Comparison of ENCODE assay signal across 1 cellular context in genomic region chr2:71611781-71612545, GRCh38.
TF ChIP-seq lines count a peak whose summit lies in the region.

No MANE protein-coding gene starts in this region.

TF ChIP-seq in HepG2, 621 proteins besides CTCF, POLR2A, EP300 and RAD21:
- TF ChIP-seq, protein P1, sequence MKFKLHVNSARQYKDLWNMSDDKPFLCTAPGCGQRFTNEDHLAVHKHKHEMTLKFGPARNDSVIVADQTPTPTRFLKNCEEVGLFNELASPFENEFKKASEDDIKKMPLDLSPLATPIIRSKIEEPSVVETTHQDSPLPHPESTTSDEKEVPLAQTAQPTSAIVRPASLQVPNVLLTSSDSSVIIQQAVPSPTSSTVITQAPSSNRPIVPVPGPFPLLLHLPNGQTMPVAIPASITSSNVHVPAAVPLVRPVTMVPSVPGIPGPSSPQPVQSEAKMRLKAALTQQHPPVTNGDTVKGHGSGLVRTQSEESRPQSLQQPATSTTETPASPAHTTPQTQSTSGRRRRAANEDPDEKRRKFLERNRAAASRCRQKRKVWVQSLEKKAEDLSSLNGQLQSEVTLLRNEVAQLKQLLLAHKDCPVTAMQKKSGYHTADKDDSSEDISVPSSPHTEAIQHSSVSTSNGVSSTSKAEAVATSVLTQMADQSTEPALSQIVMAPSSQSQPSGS (CRISPR knock-in tag; IDR thresholded peaks at IDR 0.05): no peak
- TF ChIP-seq KDM3A (CRISPR knock-in tag; IDR thresholded peaks at IDR 0.05; ENCODE audit: low read depth): no peak
- no peak for TF ChIP-seq CHD4 (IDR thresholded peaks at IDR 0.05; ENCODE audit: borderline replicate concordance, low read length)
- no peak for TF ChIP-seq EZH2 (conservative IDR thresholded peaks at IDR 0.05; ENCODE audit: low read depth, low read length)
- no peak for TF ChIP-seq ADNP (CRISPR knock-in tag; IDR thresholded peaks at IDR 0.05)
- no peak for TF ChIP-seq FOXK2 (IDR thresholded peaks at IDR 0.05)
- no peak for TF ChIP-seq ZNF546 (CRISPR knock-in tag; conservative IDR thresholded peaks at IDR 0.05)
- TF ChIP-seq ZFP36L2 (CRISPR knock-in tag; IDR thresholded peaks at IDR 0.05): no peak
- no peak for TF ChIP-seq TMF1 (CRISPR knock-in tag; IDR thresholded peaks at IDR 0.05; ENCODE audit: low read depth)
- TF ChIP-seq SSRP1 (CRISPR knock-in tag; IDR thresholded peaks at IDR 0.05): no peak
